8 cellular contexts compared by ENCODE assay signal in genomic region chr7:1555813-1556540, GRCh38. TPM values are rescaled to one million over a fixed set of nuclear protein-coding genes. Genes with fewer than 3 reads are reported as not detected.
DNase-seq lines count a peak whose midpoint lies in the region; ATAC-seq, FAIRE-seq and TF ChIP-seq lines count a peak whose summit lies in the region.

Gene TMEM184A, minus strand, starts transcription at chr7:1556205. Its CDS starts 721 bp downstream, at chr7:1555484.

- H3K4me3 ChIP-seq in Karpas-422 (ENCODE audit: low read length) (no peak within 1 kb of the TSS), RWPE2 (ENCODE audit: severe bottlenecking) (peak within 1 kb of the TSS; percentile 18), bronchial epithelial cell (ENCODE audit: low read depth, low read length) (peak within 1 kb of the TSS; percentile 7), mesendoderm (ENCODE audit: low read length) (no peak within 1 kb of the TSS), vagina (peak within 1 kb of the TSS in 1 of 2 donors; percentile 3), esophagus muscularis mucosa (peak within 1 kb of the TSS in 1 of 4 donors; percentile 12)

- H3K27me3 ChIP-seq in Karpas-422 (ENCODE audit: low read length) = no peaks in the 10 kb centered on the region
- no peaks in the 10 kb centered on the region for H3K27me3 ChIP-seq in RWPE2 (ENCODE audit: insufficient read depth, poor library complexity, severe bottlenecking)
- H3K27me3 ChIP-seq in bronchial epithelial cell (ENCODE audit: control insufficient read depth, insufficient read depth, low read length) = no peaks in the 10 kb centered on the region
- H3K27me3 ChIP-seq in mesendoderm (ENCODE audit: insufficient read depth, low read length, poor library complexity) = no peaks in the 10 kb centered on the region
- H3K27me3 ChIP-seq in vagina = no peaks in the 10 kb centered on the region
- H3K27me3 ChIP-seq in esophagus muscularis mucosa = peaks cover 0 to 44% (median 0%) of the 10 kb centered on the region in 4 donors

- TF ChIP-seq EP300 in esophagus muscularis mucosa (IDR thresholded peaks at IDR 0.05) = no peak

- H4K20me1 ChIP-seq in Karpas-422 (ENCODE audit: insufficient read depth, low read depth, low read length) = no peaks in the 10 kb centered on the region

- H2AFZ ChIP-seq in Karpas-422 (ENCODE audit: low read length) = no peak within 1 kb of the TSS

- H3K79me2 ChIP-seq in Karpas-422 (ENCODE audit: low read length) (no peaks in the 10 kb centered on the region), mesendoderm (ENCODE audit: control insufficient read depth, insufficient read depth, low read length) (no peaks in the 10 kb centered on the region)

- no CpG with 5 or more reads among the region's 23 CpGs for WGBS in mesendoderm (ENCODE audit: extremely low coverage, insufficient coverage, low lambda C conversion rate)
- 52% methylated on average over 7 of the region's 23 CpGs for WGBS in esophagus muscularis mucosa

- no peaks in the 10 kb centered on the region for H3K79me1 ChIP-seq in mesendoderm (ENCODE audit: low read length)

- TF ChIP-seq POLR2A in vagina (IDR thresholded peaks at IDR 0.05) (no peak), esophagus muscularis mucosa (IDR thresholded peaks at IDR 0.05; ENCODE audit: low read depth) (no peak)

- H3K9me2 ChIP-seq in Karpas-422 (replicated peaks; ENCODE audit: insufficient read depth, low read length) = no peaks in the 10 kb centered on the region

- FAIRE-seq in bronchial epithelial cell (lab: Jason Lieb, UNC) = no peak

- peak; percentile 90 for DNase-seq in DMS 273 treated with DMSO at 0.1 percent for 48 hours (lab: John Stamatoyannopoulos, UW)
- DNase-seq in Karpas-422 = peak; percentile 77
- DNase-seq in RWPE2 (ENCODE audit: low spot score) = peak; percentile 91
- DNase-seq in bronchial epithelial cell (ENCODE audit: low read depth) = peak; percentile 66
- peak; percentile 79 for DNase-seq in mesendoderm
- DNase-seq in vagina (ENCODE audit: extremely low spot score in 2 of 2) = no peak
- DNase-seq in esophagus muscularis mucosa (ENCODE audit: extremely low spot score) = no peak
- no peak for DNase-seq in GF-D8 (lab: John Stamatoyannopoulos, UW)

- H3K4ac ChIP-seq in mesendoderm (ENCODE audit: low read depth, low read length) = no peak within 1 kb of the TSS

- intact Hi-C loops in vagina (cut with DNase I) = no loop called here
- intact Hi-C loops in esophagus muscularis mucosa (cut with DNase I) = no loop called here

- no peak within 1 kb of the TSS for H3K27ac ChIP-seq in Karpas-422 (ENCODE audit: low read length)
- H3K27ac ChIP-seq in RWPE2 (ENCODE audit: poor library complexity, severe bottlenecking) = peak within 1 kb of the TSS; percentile 91
- no peak within 1 kb of the TSS for H3K27ac ChIP-seq in mesendoderm (ENCODE audit: low read depth, low read length)
- peak within 1 kb of the TSS; percentile 63 for H3K27ac ChIP-seq in vagina
- H3K27ac ChIP-seq in esophagus muscularis mucosa (replicated peaks in 1 of 4) = no peak within 1 kb of the TSS

- H3K18ac ChIP-seq in mesendoderm (ENCODE audit: low read length) = no peak within 1 kb of the TSS

- peak within 1 kb of the TSS; percentile 71 for H3K56ac ChIP-seq in mesendoderm (ENCODE audit: low read length)

- H2AK5ac ChIP-seq in mesendoderm (ENCODE audit: low read length) = no peak within 1 kb of the TSS

- H3K23ac ChIP-seq in mesendoderm (ENCODE audit: low read length) = no peak within 1 kb of the TSS

- TF ChIP-seq CTCF in RWPE2 (IDR thresholded peaks at IDR 0.05; ENCODE audit: poor library complexity, severe bottlenecking) = peak; percentile 84
- TF ChIP-seq CTCF in bronchial epithelial cell (IDR thresholded peaks at IDR 0.05; ENCODE audit: insufficient read depth, low read length, severe bottlenecking) = peak; percentile 81
- no peak for TF ChIP-seq CTCF in vagina (IDR thresholded peaks at IDR 0.05)
- peak in 1 of 3 experiments; percentile 18 for TF ChIP-seq CTCF in esophagus muscularis mucosa (IDR thresholded peaks at IDR 0.05)

- no peak within 1 kb of the TSS for H4K8ac ChIP-seq in mesendoderm (ENCODE audit: low read depth, low read length)

- H3K4me1 ChIP-seq in Karpas-422 (ENCODE audit: low read length) = no peaks in the 10 kb centered on the region
- H3K4me1 ChIP-seq in RWPE2 (ENCODE audit: insufficient read depth, poor library complexity, severe bottlenecking) = peaks cover 30% of the 10 kb centered on the region
- peaks cover 5% of the 10 kb centered on the region for H3K4me1 ChIP-seq in mesendoderm (ENCODE audit: control insufficient read depth, low read depth, low read length)
- H3K4me1 ChIP-seq in vagina = peaks cover 25% of the 10 kb centered on the region
- H3K4me1 ChIP-seq in esophagus muscularis mucosa = peaks cover 14 to 26% (median 15%) of the 10 kb centered on the region in 4 donors

- no peak within 1 kb of the TSS for H3K9ac ChIP-seq in Karpas-422 (ENCODE audit: low read length)
- peak within 1 kb of the TSS; percentile 37 for H3K9ac ChIP-seq in mesendoderm (ENCODE audit: low read length)

- peak; percentile 57 for ATAC-seq in RWPE2 (ENCODE audit: low read depth)

- no peak within 1 kb of the TSS for H2BK120ac ChIP-seq in mesendoderm (ENCODE audit: low read depth, low read length)

- no peak within 1 kb of the TSS for H2BK15ac ChIP-seq in mesendoderm (replicated peaks; ENCODE audit: low read depth)

- H3K4me2 ChIP-seq in Karpas-422 (ENCODE audit: low read depth, low read length, poor library complexity, severe bottlenecking) (no peak within 1 kb of the TSS), mesendoderm (ENCODE audit: low read length) (no peak within 1 kb of the TSS)

- H4K5ac ChIP-seq in mesendoderm (ENCODE audit: low read length) = no peak within 1 kb of the TSS

- H3K36me3 ChIP-seq in Karpas-422 (ENCODE audit: insufficient read depth, low read length) (no peaks in the 10 kb centered on the region), RWPE2 (ENCODE audit: low read depth) (no peaks in the 10 kb centered on the region), bronchial epithelial cell (ENCODE audit: control insufficient read depth, insufficient read depth, low read length) (peaks cover 2% of the 10 kb centered on the region), mesendoderm (ENCODE audit: control insufficient read depth, insufficient read depth, low read length) (no peaks in the 10 kb centered on the region), vagina (no peaks in the 10 kb centered on the region), esophagus muscularis mucosa (no peaks in the 10 kb centered on the region)

- peak within 1 kb of the TSS; percentile 3 for H2BK5ac ChIP-seq in mesendoderm (ENCODE audit: low read length)

- H3K9me3 ChIP-seq in Karpas-422 (ENCODE audit: low read length) (no peaks in the 10 kb centered on the region), RWPE2 (ENCODE audit: severe bottlenecking) (no peaks in the 10 kb centered on the region), vagina (no peaks in the 10 kb centered on the region), esophagus muscularis mucosa (no peaks in the 10 kb centered on the region)

RNA-seq across cellular contexts. Expression of gene TMEM184A, which starts in this region (rescaled TPM):
- not detected in 2 replicates for total RNA-seq in Karpas-422 (2014; rRNA removed; shearing (Covaris generic); ENCODE audit: low replicate concordance)
- total RNA-seq in bronchial epithelial cell (9.0 and 43.8 TPM in 2 replicates), vagina (129 TPM), esophagus muscularis mucosa (under 1 TPM in 2 of 4 donors, not detected in 2; 0.23 to 0.42 TPM)
- polyA plus RNA-seq in mesendoderm (2013, experiment 1 of 2) = 0.72 TPM
- 0.78 TPM for polyA plus RNA-seq in mesendoderm (2013, experiment 2 of 2)

Comparison
In these comparisons a context has a peak if more than half of its experiments do, and no peak if none do; other contexts are left out.
1. Peak in DNase-seq in Karpas-422; RNA of the gene not detected or under 1 TPM.
2. DNase-seq: peak in DMS 273 treated with DMSO at 0.1 percent for 48 hours (single experiment), RWPE2 (single experiment), bronchial epithelial cell (single experiment) and mesendoderm (single experiment); none in vagina (0 of 2), esophagus muscularis mucosa (single experiment) and GF-D8 (single experiment).
3. H3K27ac ChIP-seq: peak in RWPE2 (single experiment) and vagina (single experiment); none in Karpas-422 (single experiment), mesendoderm (single experiment) and esophagus muscularis mucosa (0 of 4).
4. H3K4me3 ChIP-seq: peak in RWPE2 (single experiment) and bronchial epithelial cell (single experiment); none in Karpas-422 (single experiment) and mesendoderm (single experiment).
5. CTCF ChIP-seq: peak in RWPE2 (single experiment) and bronchial epithelial cell (single experiment); none in vagina (0 of 3).